8 cellular contexts compared by ENCODE assay signal in genomic region chr11:2445107-2445947, GRCh38. TPM values are rescaled to one million over a fixed set of nuclear protein-coding genes. Genes with fewer than 3 reads are reported as not detected.
DNase-seq lines count a peak whose midpoint lies in the region; ATAC-seq and TF ChIP-seq lines count a peak whose summit lies in the region.

No MANE protein-coding gene starts in this region.

- intact Hi-C loops in Panc1 (cut with micrococcal nuclease; ENCODE audit: unreplicated experiment): no loop called here

- ATAC-seq in CD4-positive, CD25-positive, alpha-beta regulatory T cell (ENCODE audit: low read depth in 2 of 2): peak in 1 of 2 donors; percentile 29
- peak; percentile 47 for ATAC-seq in Panc1
- no peak for ATAC-seq in HG03432 (IDR thresholded peaks at IDR 0.05; ENCODE audit: unreplicated experiment)
- no peak for ATAC-seq in GM21619 (IDR thresholded peaks at IDR 0.05; ENCODE audit: unreplicated experiment)

- peak in 2 of 3 donors; percentile 37 to 40 for DNase-seq in CD4-positive, CD25-positive, alpha-beta regulatory T cell
- DNase-seq in Panc1 (ENCODE audit: low read depth, low spot score): no peak
- DNase-seq in neural crest cell (ENCODE audit: low read depth, low spot score): no peak
- DNase-seq in NCI-H2107 (lab: John Stamatoyannopoulos, UW): no peak
- no peak for DNase-seq in BE2C

- H3K9me3 Mint-ChIP-seq in CD4-positive, CD25-positive, alpha-beta regulatory T cell: no peaks in the 10 kb centered on the region
- H3K9me3 Mint-ChIP-seq in neural crest cell: no peaks in the 10 kb centered on the region

- peaks cover 6 to 53% (median 25%) of the 10 kb centered on the region in 4 donors for H3K4me1 Mint-ChIP-seq in CD4-positive, CD25-positive, alpha-beta regulatory T cell
- H3K4me1 Mint-ChIP-seq in neural crest cell: no peaks in the 10 kb centered on the region

- peak overlapping the region; percentile 93 to 95 (median 94) for H3K4me3 Mint-ChIP-seq in CD4-positive, CD25-positive, alpha-beta regulatory T cell
- no peak overlapping the region for H3K4me3 Mint-ChIP-seq in neural crest cell

- no peaks in the 10 kb centered on the region for H3K36me3 ChIP-seq in CD4-positive, CD25-positive, alpha-beta regulatory T cell (ENCODE audit: control insufficient read depth, insufficient read depth, low read length)
- H3K36me3 ChIP-seq in Panc1 (ENCODE audit: control insufficient read depth, insufficient read depth, low read length) (no peaks in the 10 kb centered on the region), duodenal mucosa (ENCODE audit: control insufficient read depth in 1 of 2, insufficient read depth in 2 of 2, low read length in 2 of 2) (peaks cover 0 to 5% of the 10 kb centered on the region in 2 donors), BE2C (no peaks in the 10 kb centered on the region)

- H3K9me3 ChIP-seq in CD4-positive, CD25-positive, alpha-beta regulatory T cell (ENCODE audit: control insufficient read depth in 2 of 2, low read length in 2 of 2): no peaks in the 10 kb centered on the region
- H3K9me3 ChIP-seq in Panc1 (ENCODE audit: control insufficient read depth, insufficient read depth, low read depth, low read length): no peaks in the 10 kb centered on the region
- no peaks in the 10 kb centered on the region for H3K9me3 ChIP-seq in duodenal mucosa (ENCODE audit: control insufficient read depth in 1 of 2, low read length in 2 of 2)
- no peaks in the 10 kb centered on the region for H3K9me3 ChIP-seq in BE2C

- BruUV-seq in Panc1 (replicated peaks; lab: Mats Ljungman, UMichigan): no TSS peak

- no peaks in the 10 kb centered on the region for H3K36me3 Mint-ChIP-seq in CD4-positive, CD25-positive, alpha-beta regulatory T cell
- H3K36me3 Mint-ChIP-seq in neural crest cell (ENCODE audit: low read depth): no peaks in the 10 kb centered on the region

- no peaks in the 10 kb centered on the region for H3K27me3 Mint-ChIP-seq in CD4-positive, CD25-positive, alpha-beta regulatory T cell
- H3K27me3 Mint-ChIP-seq in neural crest cell (ENCODE audit: low read depth): peaks cover 69% of the 10 kb centered on the region

- POLR2A ChIA-PET in Panc1 (lab: Charles Lee): no interaction called here

- peak overlapping the region; percentile 80 to 90 for H3K9ac ChIP-seq in duodenal mucosa (ENCODE audit: low read depth in 1 of 2, low read length in 2 of 2)

- CTCF ChIA-PET in Panc1 (lab: Charles Lee): interaction anchor here (0.7 to 1.5 kb wide), 2 partner anchors 26 to 86 kb away, joined by 3 to 5 read pairs; no protein-coding TSS in a partner anchor

- TF ChIP-seq CTCF in Panc1 (IDR thresholded peaks at IDR 0.05) (no peak), neural crest cell (conservative IDR thresholded peaks at IDR 0.05) (peak; percentile 3), BE2C (IDR thresholded peaks at IDR 0.05; ENCODE audit: low read depth, low read length) (no peak)

- H3K27ac Mint-ChIP-seq in CD4-positive, CD25-positive, alpha-beta regulatory T cell: peak overlapping the region in 2 of 3 donors; percentile 65 to 86
- H3K27ac Mint-ChIP-seq in neural crest cell (ENCODE audit: unreplicated experiment): no peak overlapping the region

- H3K4me3 ChIP-seq in CD4-positive, CD25-positive, alpha-beta regulatory T cell (ENCODE audit: low read depth, low read length): peak overlapping the region; percentile 37
- H3K4me3 ChIP-seq in Panc1 (ENCODE audit: low read depth in 2 of 2, low read length in 2 of 2) (peak overlapping the region; percentile 17 to 28; a peak in 3 of 4 replicates), duodenal mucosa (ENCODE audit: low read depth in 1 of 2, low read length in 2 of 2) (peak overlapping the region; percentile 79 to 81), BE2C (ENCODE audit: low read depth, low read length) (no peak overlapping the region)

- no peak overlapping the region for H3K27ac ChIP-seq in CD4-positive, CD25-positive, alpha-beta regulatory T cell (ENCODE audit: insufficient read depth, low read length, poor library complexity, severe bottlenecking)
- no peak overlapping the region for H3K27ac ChIP-seq in Panc1 (ENCODE audit: low read length)
- peak overlapping the region; percentile 42 for H3K27ac ChIP-seq in duodenal mucosa (ENCODE audit: low read depth, low read length)

- in situ Hi-C loops in Panc1 (cut with HindIII; ENCODE audit: low pct_unique_long_range_greater_than_20kb, low sequenced_read_pairs): no loop called here

- H3K27me3 ChIP-seq in CD4-positive, CD25-positive, alpha-beta regulatory T cell (ENCODE audit: control insufficient read depth, insufficient read depth, low read length): no peaks in the 10 kb centered on the region
- H3K27me3 ChIP-seq in Panc1 (ENCODE audit: control insufficient read depth, insufficient read depth, low read length) (peaks cover 11% of the 10 kb centered on the region; the same call in 1 of the 2 replicates), duodenal mucosa (ENCODE audit: control insufficient read depth in 1 of 2, insufficient read depth in 2 of 2, low read length in 2 of 2) (no peaks in the 10 kb centered on the region), BE2C (peaks cover 19% of the 10 kb centered on the region)

- peaks cover 54% of the 10 kb centered on the region for H3K4me1 ChIP-seq in CD4-positive, CD25-positive, alpha-beta regulatory T cell (ENCODE audit: control insufficient read depth, insufficient read depth, low read length, poor library complexity, severe bottlenecking)
- peaks cover 7% of the 10 kb centered on the region; the same call in 1 of the 2 replicates for H3K4me1 ChIP-seq in Panc1 (ENCODE audit: control insufficient read depth, insufficient read depth, low read length)
- H3K4me1 ChIP-seq in duodenal mucosa (ENCODE audit: control insufficient read depth in 1 of 2, insufficient read depth in 2 of 2, low read length in 2 of 2): peaks cover 54 to 56% of the 10 kb centered on the region in 2 donors
- H3K4me1 ChIP-seq in BE2C: no peaks in the 10 kb centered on the region

RNA-seq across cellular contexts. Expression of gene KCNQ1, which starts 0.5 kb away (rescaled TPM):
- 13.4 TPM for total RNA-seq in CD4-positive, CD25-positive, alpha-beta regulatory T cell
- 1 to 10 TPM; 5.5 to 7.9 (median 6.4) TPM for polyA plus RNA-seq in CD4-positive, CD25-positive, alpha-beta regulatory T cell
- total RNA-seq in Panc1 (2021; ENCODE audit: unreplicated experiment) (1.0 TPM), neural crest cell (0.86 and 0.91 TPM in 2 replicates)
- 1.2 TPM for polyA plus RNA-seq in Panc1 (2012; ENCODE audit: insufficient read length)
- not detected for polyA plus RNA-seq in BE2C (2012; ENCODE audit: insufficient read depth, insufficient read length, low read depth)

RNA-seq across cellular contexts. Expression of gene TRPM5, which starts 1.0 kb away (rescaled TPM):
- total RNA-seq in CD4-positive, CD25-positive, alpha-beta regulatory T cell: 0.17 TPM
- not detected for polyA plus RNA-seq in CD4-positive, CD25-positive, alpha-beta regulatory T cell
- total RNA-seq in Panc1 (2021; ENCODE audit: unreplicated experiment): 0.08 TPM
- polyA plus RNA-seq in Panc1 (2012; ENCODE audit: insufficient read length): 0.06 TPM
- total RNA-seq in neural crest cell: 0.09 TPM in 2 replicates
- 0.15 TPM for polyA plus RNA-seq in BE2C (2012; ENCODE audit: insufficient read depth, insufficient read length, low read depth)

RNA-seq across cellular contexts. Expression of gene TSSC4, which starts 44.8 kb away (rescaled TPM):
- 59.6 TPM for total RNA-seq in CD4-positive, CD25-positive, alpha-beta regulatory T cell
- 10 to 100 TPM; 68.5 to 97.4 (median 76.9) TPM for polyA plus RNA-seq in CD4-positive, CD25-positive, alpha-beta regulatory T cell
- total RNA-seq in Panc1 (2021; ENCODE audit: unreplicated experiment): 132 TPM
- 164 TPM for polyA plus RNA-seq in Panc1 (2012; ENCODE audit: insufficient read length)
- total RNA-seq in neural crest cell: 48.8 and 60.1 TPM in 2 replicates
- polyA plus RNA-seq in BE2C (2012; ENCODE audit: insufficient read depth, insufficient read length, low read depth): 371 TPM

Comparison
In these comparisons a context has a peak if more than half of its experiments do, and no peak if none do; other contexts are left out.
1. DNase-seq: peak in CD4-positive, CD25-positive, alpha-beta regulatory T cell (2 of 3); none in Panc1 (single experiment), neural crest cell (single experiment), NCI-H2107 (single experiment) and BE2C (single experiment).